ENCODE assay signal across 34 cellular contexts in the genomic region with DNA sequence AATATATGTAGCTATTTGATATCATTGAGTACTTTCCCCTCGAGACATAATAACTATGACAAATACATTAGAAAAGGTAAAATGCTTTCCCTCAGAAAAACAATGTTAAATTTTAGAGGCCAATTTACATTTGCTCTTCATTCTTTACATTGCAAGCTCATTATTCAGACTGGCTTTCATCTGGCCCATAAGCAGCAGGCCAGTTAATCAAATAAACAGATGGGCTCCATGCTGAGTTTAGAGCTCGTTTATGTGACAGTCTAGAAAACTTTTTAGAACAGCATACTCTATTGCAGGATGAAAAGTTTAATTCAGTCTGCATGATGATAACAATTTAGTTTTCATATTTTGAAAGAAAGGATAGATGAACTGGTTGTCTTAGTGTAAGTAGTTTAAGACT.
DNase-seq lines count a peak whose midpoint lies in the region; ATAC-seq and TF ChIP-seq lines count a peak whose summit lies in the region.
"Had no signal": no experiment of that assay in that cellular context is flagged by ENCODE, and none has a peak within 500 bp of the region (broad histone marks: within the 10 kb centered on the region; RNA-seq: fewer than 3 reads in every experiment).

No MANE protein-coding gene starts in this region.

- peaks cover 22% of the 10 kb centered on the region for H3F3A ChIP-seq in SK-N-SH (replicated peaks; ENCODE audit: insufficient read depth)

- peaks cover 94 to 97% of the 10 kb centered on the region in 2 experiments for H3K36me3 ChIP-seq in SK-N-SH (replicated peaks in 1 of 2; ENCODE audit: control insufficient read depth in 1 of 2, insufficient read depth in 2 of 2, low read length in 1 of 2)
- H3K36me3 ChIP-seq: colonic mucosa, ovary had no signal

- no peaks in the 10 kb centered on the region for H3K27me3 Mint-ChIP-seq in natural killer cell treated with Interleukin-12 subunit alpha and Interleukin-12 subunit beta and Interleukin-15 and Interleukin-18, amount 100 ng/mL, for 72 hours
- H3K27me3 Mint-ChIP-seq: B cell; stimulated activated naive B cell treated with anti-CD40 and anti-IgM and Interleukin-4, amounts not matched to agents 10 μg/mL and 1 μg/mL and 100 μg/mL, for 72 hours had no signal

- no peak for TF ChIP-seq EP300 in SK-N-SH (IDR thresholded peaks at IDR 0.05; ENCODE audit: borderline replicate concordance in 1 of 2, low read depth in 1 of 2, low read length in 1 of 2)

- H3K79me2 ChIP-seq in SK-N-SH (ENCODE audit: insufficient read depth), result peaks cover 8% of the 10 kb centered on the region; the same call in 1 of the 2 replicates

- H3K4me1 ChIP-seq in SK-N-SH (ENCODE audit: control insufficient read depth in 1 of 2, insufficient read depth in 2 of 2, low read depth in 1 of 2, low read length in 1 of 2), result no peaks in the 10 kb centered on the region
- H3K4me1 ChIP-seq: A549, colonic mucosa, upper lobe of right lung had no signal

- DNase-seq in SK-N-SH (no peak), NCI-H1930 (lab: John Stamatoyannopoulos, UW) (peak; percentile 54 to 68), choroid plexus epithelial cell (ENCODE audit: low read depth) (peak; percentile 87), NCI-H2196 treated with DMSO at 0.1 percent for 48 hours (lab: John Stamatoyannopoulos, UW; ENCODE audit: unreplicated experiment) (no peak)
- no peak for DNase-seq in stimulated activated naive CD8-positive, alpha-beta T cell treated with anti-CD3 and anti-CD28 coated beads, Interleukin-15, Interleukin-2, amounts not matched to agents 100 U/mL and 50 U/mL, for 24 hours
- no peak for DNase-seq in natural killer cell treated with Interleukin-12 subunit alpha and Interleukin-12 subunit beta and Interleukin-15 and Interleukin-18, amount 100 ng/mL, for 72 hours (ENCODE audit: low spot score)
- DNase-seq: activated CD4-positive, alpha-beta T cell treated with anti-CD3 and anti-CD28 coated beads, Interleukin-2, amount 10 ng/mL, durations not matched to agents 24 days and 14 days; activated CD8-positive, alpha-beta memory T cell treated with anti-CD3 and anti-CD28 coated beads for 24 hours; activated effector memory CD4-positive, alpha-beta T cell treated with Interleukin-2 at 50 U/mL for 16 hours; activated T-cell treated with anti-CD3 and anti-CD28 coated beads for 4 hours; CD4-positive, alpha-beta memory T cell; colonic mucosa; effector CD4-positive, alpha-beta T cell; H7; NCI-H1436; NCI-H510A treated with DMSO at 0.1 percent for 48 hours; nephron progenitor cell; NK-92 treated with Interleukin-12 subunit alpha and Interleukin-12 subunit beta, amount 100 ng/mL, for 24 hours; ovary; PC-9; stimulated activated naive B cell treated with anti-CD40 and anti-IgM and Interleukin-4, amounts not matched to agents 10 μg/mL and 1 μg/mL and 100 μg/mL, for 72 hours; SW 1271; T-helper 9 cell; upper lobe of right lung had no signal

- CTCF ChIA-PET in SK-N-SH (lab: Yijun Ruan, JAX), result interaction anchor here (1.0 kb wide), 1 partner anchor 30 kb away, joined by 3 read pairs; no protein-coding TSS in a partner anchor

- no peak overlapping the region for H3K27ac Mint-ChIP-seq in natural killer cell treated with Interleukin-12 subunit alpha and Interleukin-12 subunit beta and Interleukin-15 and Interleukin-18, amount 100 ng/mL, for 72 hours
- H3K27ac Mint-ChIP-seq: activated CD4-positive, alpha-beta T cell treated with anti-CD3 and anti-CD28 coated beads, Interleukin-2, amount 10 ng/mL, durations not matched to agents 24 days and 14 days; activated naive CD4-positive, alpha-beta T cell treated with anti-CD3 and anti-CD28 coated beads, Interleukin-2, amount 50 U/mL, for 72 hours; B cell; CD4-positive, alpha-beta memory T cell; nephron progenitor cell; stimulated activated naive B cell treated with anti-CD40 and anti-IgM and Interleukin-4, amounts not matched to agents 10 μg/mL and 1 μg/mL and 100 μg/mL, for 72 hours had no signal

- H3K4me2 ChIP-seq in SK-N-SH, result no peak overlapping the region
- H3K4me2 ChIP-seq: A549, KMS-11, PC-9 had no signal

- H3K4me3 ChIP-seq in SK-N-SH (ENCODE audit: low read depth in 2 of 2, low read length in 1 of 2) (no peak overlapping the region), choroid plexus epithelial cell (ENCODE audit: low read depth, low read length) (no peak overlapping the region)
- H3K4me3 ChIP-seq: A549, colonic mucosa, GM12878, ovary, PC-9, upper lobe of right lung had no signal

- no peaks in the 10 kb centered on the region for H3K9me3 Mint-ChIP-seq in natural killer cell treated with Interleukin-12 subunit alpha and Interleukin-12 subunit beta and Interleukin-15 and Interleukin-18, amount 100 ng/mL, for 72 hours
- H3K9me3 Mint-ChIP-seq: activated CD4-positive, alpha-beta T cell treated with anti-CD3 and anti-CD28 coated beads, Interleukin-2, amount 10 ng/mL, durations not matched to agents 24 days and 14 days; activated naive CD4-positive, alpha-beta T cell treated with anti-CD3 and anti-CD28 coated beads, Interleukin-2, amount 50 U/mL, for 72 hours; CD4-positive, alpha-beta memory T cell; nephron progenitor cell; stimulated activated naive B cell treated with anti-CD40 and anti-IgM and Interleukin-4, amounts not matched to agents 10 μg/mL and 1 μg/mL and 100 μg/mL, for 72 hours had no signal

- no peaks in the 10 kb centered on the region for H3K9me3 ChIP-seq in SK-N-SH
- H3K9me3 ChIP-seq: A549, colonic mucosa, ovary, upper lobe of right lung had no signal

- ATAC-seq in SK-N-SH treated with all-trans-retinoic acid at 6 μM for 48 hours, result peak; percentile 51; the same call in 2 of the 3 replicates
- no peak for ATAC-seq in stimulated activated naive CD8-positive, alpha-beta T cell treated with anti-CD3 and anti-CD28 coated beads, Interleukin-15, Interleukin-2, amounts not matched to agents 100 U/mL and 50 U/mL, for 24 hours
- ATAC-seq in GM18907 (IDR thresholded peaks at IDR 0.05; ENCODE audit: unreplicated experiment), result no peak
- ATAC-seq in natural killer cell treated with Interleukin-12 subunit alpha and Interleukin-12 subunit beta and Interleukin-15 and Interleukin-18, amount 100 ng/mL, for 72 hours, result no peak
- ATAC-seq: A549; activated naive CD4-positive, alpha-beta T cell treated with anti-CD3 and anti-CD28 coated beads, Interleukin-2, amount 50 U/mL, for 72 hours; GM12878; left lobe of liver; Right ventricle myocardium inferior; stimulated activated naive B cell treated with anti-CD40 and anti-IgM and Interleukin-4, amounts not matched to agents 10 μg/mL and 1 μg/mL and 100 μg/mL, for 72 hours; upper lobe of right lung had no signal

- peaks cover 0 to 3% of the 10 kb centered on the region in 2 donors for H3K4me1 Mint-ChIP-seq in natural killer cell treated with Interleukin-12 subunit alpha and Interleukin-12 subunit beta and Interleukin-15 and Interleukin-18, amount 100 ng/mL, for 72 hours (ENCODE audit: low read depth in 2 of 2)
- H3K4me1 Mint-ChIP-seq: activated CD4-positive, alpha-beta T cell treated with anti-CD3 and anti-CD28 coated beads, Interleukin-2, amount 10 ng/mL, durations not matched to agents 24 days and 14 days; B cell; CD4-positive, alpha-beta memory T cell; nephron progenitor cell; stimulated activated naive B cell treated with anti-CD40 and anti-IgM and Interleukin-4, amounts not matched to agents 10 μg/mL and 1 μg/mL and 100 μg/mL, for 72 hours had no signal

- no peaks in the 10 kb centered on the region for H4K20me1 ChIP-seq in SK-N-SH (ENCODE audit: insufficient read depth)

- H3K4me3 Mint-ChIP-seq in natural killer cell treated with Interleukin-12 subunit alpha and Interleukin-12 subunit beta and Interleukin-15 and Interleukin-18, amount 100 ng/mL, for 72 hours, result no peak overlapping the region
- H3K4me3 Mint-ChIP-seq: activated CD4-positive, alpha-beta T cell treated with anti-CD3 and anti-CD28 coated beads, Interleukin-2, amount 10 ng/mL, durations not matched to agents 24 days and 14 days; B cell; CD4-positive, alpha-beta memory T cell; nephron progenitor cell; stimulated activated naive B cell treated with anti-CD40 and anti-IgM and Interleukin-4, amounts not matched to agents 10 μg/mL and 1 μg/mL and 100 μg/mL, for 72 hours had no signal

- POLR2A ChIA-PET in SK-N-SH (lab: Yijun Ruan, JAX), result no interaction called here

- H3K9me2 ChIP-seq in SK-N-SH, result no peaks in the 10 kb centered on the region

- no peak for TF ChIP-seq CTCF in SK-N-SH (IDR thresholded peaks at IDR 0.05)
- no peak for TF ChIP-seq CTCF in choroid plexus epithelial cell (conservative IDR thresholded peaks at IDR 0.05; ENCODE audit: low read depth, low read length)

- WGBS in SK-N-SH (ENCODE audit: low lambda C conversion rate), result 56% methylated on average over 2 of the region's 2 CpGs

- no peak for TF ChIP-seq RAD21 in SK-N-SH (IDR thresholded peaks at IDR 0.05; ENCODE audit: low read length)

- H3K27me3 ChIP-seq in SK-N-SH (ENCODE audit: insufficient read depth), result no peaks in the 10 kb centered on the region
- H3K27me3 ChIP-seq: colonic mucosa, ovary, upper lobe of right lung had no signal

- no peak overlapping the region for H3K9ac ChIP-seq in SK-N-SH
- H3K9ac ChIP-seq: KMS-11 had no signal

- H3K27ac ChIP-seq in SK-N-SH (ENCODE audit: low read depth in 2 of 2, low read length in 1 of 2), result no peak overlapping the region; a peak in 1 of 4 replicates
- H3K27ac ChIP-seq: A549, colonic mucosa, HL-60, KMS-11, ovary, PC-9, upper lobe of right lung had no signal

- H2AFZ ChIP-seq in SK-N-SH (ENCODE audit: low read depth), result no peak overlapping the region
- H2AFZ ChIP-seq: PC-9 had no signal

- H3K36me3 Mint-ChIP-seq in natural killer cell treated with Interleukin-12 subunit alpha and Interleukin-12 subunit beta and Interleukin-15 and Interleukin-18, amount 100 ng/mL, for 72 hours, result no peaks in the 10 kb centered on the region
- H3K36me3 Mint-ChIP-seq: activated naive CD4-positive, alpha-beta T cell treated with anti-CD3 and anti-CD28 coated beads, Interleukin-2, amount 50 U/mL, for 72 hours; CD4-positive, alpha-beta memory T cell; stimulated activated naive B cell treated with anti-CD40 and anti-IgM and Interleukin-4, amounts not matched to agents 10 μg/mL and 1 μg/mL and 100 μg/mL, for 72 hours had no signal

TF ChIP-seq in SK-N-SH treated with all-trans-retinoic acid at 6 μM for 48 hours, 23 proteins besides CTCF, POLR2A, EP300 and RAD21 (continues in another document):
- no peak for TF ChIP-seq CSDC2 (CRISPR knock-in tag; IDR thresholded peaks at IDR 0.05)

TF ChIP-seq in SK-N-SH, 30 proteins besides CTCF, POLR2A, EP300 and RAD21:
- no peak for TF ChIP-seq FOXJ3 (CRISPR knock-in tag; IDR thresholded peaks at IDR 0.05)
- no peak for TF ChIP-seq TEAD4 (IDR thresholded peaks at IDR 0.05; ENCODE audit: borderline replicate concordance, insufficient read depth)

Comparison
In these comparisons a context has a peak if more than half of its experiments do, and no peak if none do; other contexts are left out.
1. DNase-seq: peak in NCI-H1930 (2 of 2) and choroid plexus epithelial cell (single experiment); none in SK-N-SH (single experiment), stimulated activated naive CD8-positive, alpha-beta T cell treated with anti-CD3 and anti-CD28 coated beads, Interleukin-15, Interleukin-2, amounts not matched to agents 100 U/mL and 50 U/mL, for 24 hours (single experiment), natural killer cell treated with Interleukin-12 subunit alpha and Interleukin-12 subunit beta and Interleukin-15 and Interleukin-18, amount 100 ng/mL, for 72 hours (single experiment) and NCI-H2196 treated with DMSO at 0.1 percent for 48 hours (single experiment).